In the genomic region with DNA sequence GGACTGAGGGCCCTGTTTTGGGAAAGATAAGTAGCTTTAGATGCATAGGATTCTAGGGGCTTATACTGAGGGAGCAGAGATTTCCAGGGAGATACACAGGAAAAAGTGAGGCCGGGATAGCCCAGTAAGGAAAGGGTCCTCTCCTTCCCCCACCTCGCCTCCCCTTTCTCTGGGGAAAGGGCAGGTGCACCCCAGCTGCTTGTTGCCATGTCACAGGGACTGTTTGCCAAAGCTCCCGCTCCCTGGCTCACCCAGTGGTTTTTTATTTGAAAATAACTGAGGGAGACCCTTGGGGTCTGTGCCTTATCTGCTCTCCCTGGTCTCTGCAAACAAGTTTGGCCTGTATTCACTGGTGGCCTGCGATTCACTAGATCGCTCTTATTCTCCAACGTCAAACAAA, we compare ENCODE assay signal across 16 cellular contexts. TPM values are rescaled to one million over a fixed set of nuclear protein-coding genes. Genes with fewer than 3 reads are reported as not detected.
A peak's percentile ranks its signal among the peaks of the same experiment; 100 is the strongest.
DNase-seq lines count a peak whose midpoint lies in the region; ATAC-seq, FAIRE-seq and TF ChIP-seq lines count a peak whose summit lies in the region.
"Had no signal": no experiment of that assay in that cellular context is flagged by ENCODE, and none has a peak within 500 bp of the region (broad histone marks: within the 10 kb centered on the region; RNA-seq: fewer than 3 reads in every experiment).

No MANE protein-coding gene starts in this region.

- H2BK20ac ChIP-seq in H9 (ENCODE audit: low read depth, low read length, poor library complexity, severe bottlenecking) (no peak overlapping the region), H1 (ENCODE audit: low read length) (no peak overlapping the region)

- H4K91ac ChIP-seq in H9 (ENCODE audit: insufficient read length, low read depth, low read length) (no peak overlapping the region), H1 (replicated peaks; ENCODE audit: insufficient read length, low read length) (no peak overlapping the region)

- ATAC-seq in stimulated activated effector memory CD8-positive, alpha-beta T cell treated with anti-CD3 and anti-CD28 coated beads, Interleukin-12 subunit alpha, Interleukin-12 subunit beta, amount 100 ng/mL, for 72 hours: no peak
- no peak for ATAC-seq in HG02678 (IDR thresholded peaks at IDR 0.05; ENCODE audit: unreplicated experiment)
- ATAC-seq: K562 had no signal

- no peak overlapping the region for H2AK5ac ChIP-seq in H9 (ENCODE audit: insufficient read length, low read length)
- no peak overlapping the region for H2AK5ac ChIP-seq in H1 (ENCODE audit: low read depth, low read length)

- H3K79me1 ChIP-seq in H9 (ENCODE audit: insufficient read depth, low read depth, low read length, poor library complexity, severe bottlenecking) (no peaks in the 10 kb centered on the region), H1 (ENCODE audit: low read depth, low read length) (no peaks in the 10 kb centered on the region)

- no peaks in the 10 kb centered on the region for H3K4me1 ChIP-seq in H9 (ENCODE audit: insufficient read depth, low read length)
- no peaks in the 10 kb centered on the region for H3K4me1 ChIP-seq in H1 (replicated peaks in 1 of 4; ENCODE audit: control insufficient read depth in 3 of 4, insufficient read depth in 4 of 4, low read length in 3 of 4)
- peaks cover 4% of the 10 kb centered on the region for H3K4me1 ChIP-seq in vagina

- no peak overlapping the region for H2BK12ac ChIP-seq in H9 (ENCODE audit: insufficient read length, low read depth, low read length)
- no peak overlapping the region for H2BK12ac ChIP-seq in H1 (ENCODE audit: low read depth, low read length)

- H4K20me1 ChIP-seq in H9 (ENCODE audit: control insufficient read depth, insufficient read depth, insufficient read length): no peaks in the 10 kb centered on the region
- H4K20me1 ChIP-seq in H1 (replicated peaks in 1 of 2; ENCODE audit: control insufficient read depth in 1 of 2, insufficient read depth in 2 of 2, low read length in 2 of 2): no peaks in the 10 kb centered on the region

- H2BK5ac ChIP-seq in H9 (ENCODE audit: insufficient read length, low read length): no peak overlapping the region
- H2BK5ac ChIP-seq in H1 (ENCODE audit: low read depth, low read length): peak overlapping the region; percentile 9; the same call in 1 of the 2 replicates

- FAIRE-seq in H1 (lab: Jason Lieb, UNC) (no peak), RCC 7860 (lab: Jason Lieb, UNC) (no peak)
- FAIRE-seq: K562 had no signal

- H3K27me3 ChIP-seq in H9 (ENCODE audit: insufficient read depth, low read length) (no peaks in the 10 kb centered on the region), H1 (replicated peaks in 1 of 4; ENCODE audit: control insufficient read depth in 3 of 4, extremely low read depth in 1 of 4, insufficient read depth in 3 of 4, low read length in 3 of 4) (no peaks in the 10 kb centered on the region), vagina (no peaks in the 10 kb centered on the region)

- H3K4me2 ChIP-seq in H9 (ENCODE audit: insufficient read depth, insufficient read length, low read length) (no peak overlapping the region), H1 (ENCODE audit: insufficient read depth in 1 of 2, low read depth in 2 of 2, low read length in 2 of 2) (no peak overlapping the region)

- no peak overlapping the region for H2AFZ ChIP-seq in H9 (ENCODE audit: low read length)
- no peak overlapping the region for H2AFZ ChIP-seq in H1 (ENCODE audit: low read length)

- DNase-seq in activated naive CD4-positive, alpha-beta T cell treated with Interleukin-2 at 50 U/mL for 16 hours: no peak
- DNase-seq in H9: no peak
- DNase-seq in H1 (ENCODE audit: low read depth in 1 of 2, low spot score in 2 of 2): no peak
- DNase-seq in stimulated activated effector memory CD8-positive, alpha-beta T cell treated with anti-CD3 and anti-CD28 coated beads, Interleukin-12 subunit alpha, Interleukin-12 subunit beta, amount 100 ng/mL, for 72 hours (ENCODE audit: low spot score in 2 of 2): no peak
- DNase-seq in RCC 7860 (ENCODE audit: low spot score): no peak
- DNase-seq in vagina (ENCODE audit: extremely low spot score in 2 of 2): no peak
- DNase-seq: AML-193, EL, NCI-H1048, NCI-H187, NCI-H774, SIG-M5 had no signal

- no peak for TF ChIP-seq POLR2A in H1 (IDR thresholded peaks at IDR 0.05; ENCODE audit: control extremely low read depth in 1 of 2, low read depth in 2 of 2, low read length in 2 of 2)
- no peak for TF ChIP-seq POLR2A in vagina (IDR thresholded peaks at IDR 0.05)

- H3K4me3 ChIP-seq in H1 (ENCODE audit: extremely low read depth in 1 of 4, insufficient read depth in 2 of 4, low read depth in 3 of 4, low read length in 4 of 4): no peak overlapping the region
- H3K4me3 ChIP-seq in vagina: no peak overlapping the region
- H3K4me3 ChIP-seq: K562 had no signal

- H2BK120ac ChIP-seq in H9 (ENCODE audit: low read depth, low read length, poor library complexity, severe bottlenecking) (no peak overlapping the region), H1 (replicated peaks; ENCODE audit: low read depth, low read length) (no peak overlapping the region)

- no peaks in the 10 kb centered on the region for H3K27me3 Mint-ChIP-seq in activated naive CD4-positive, alpha-beta T cell treated with anti-CD3 and anti-CD28 coated beads, Interleukin-2, amount 50 U/mL, for 24 hours
- H3K27me3 Mint-ChIP-seq in H9 (ENCODE audit: low read depth): no peaks in the 10 kb centered on the region

- H3K4me3 Mint-ChIP-seq in activated naive CD4-positive, alpha-beta T cell treated with anti-CD3 and anti-CD28 coated beads, Interleukin-2, amount 50 U/mL, for 24 hours: no peak overlapping the region
- H3K4me3 Mint-ChIP-seq in H9: no peak overlapping the region; a peak in 1 of 5 replicates
- H3K4me3 Mint-ChIP-seq in stimulated activated effector memory CD8-positive, alpha-beta T cell treated with anti-CD3 and anti-CD28 coated beads, Interleukin-12 subunit alpha, Interleukin-12 subunit beta, amount 100 ng/mL, for 72 hours: no peak overlapping the region

- H3K27ac ChIP-seq in H9 (ENCODE audit: insufficient read length, low read depth, low read length) (no peak overlapping the region), H1 (ENCODE audit: low read depth, low read length) (no peak overlapping the region), vagina (no peak overlapping the region)
- H3K27ac ChIP-seq: HL-60 had no signal

- no peak overlapping the region for H4K5ac ChIP-seq in H9 (ENCODE audit: insufficient read length, low read depth, low read length)
- no peak overlapping the region for H4K5ac ChIP-seq in H1 (ENCODE audit: insufficient read length, low read depth, low read length)

- H3K9ac ChIP-seq in H9 (ENCODE audit: extremely low read depth, insufficient read length, low read length) (no peak overlapping the region), H1 (replicated peaks in 1 of 4; ENCODE audit: extremely low read depth in 1 of 4, low read depth in 3 of 4, low read length in 3 of 4) (no peak overlapping the region)

- TF ChIP-seq RAD21 in H1 (IDR thresholded peaks at IDR 0.05 in 1 of 2, conservative IDR thresholded peaks at IDR 0.05 in 1 of 2; ENCODE audit: low read depth in 2 of 2, low read length in 2 of 2): no peak

- H3K79me2 ChIP-seq in H9 (ENCODE audit: insufficient read depth, low read length): no peaks in the 10 kb centered on the region
- H3K79me2 ChIP-seq in H1 (ENCODE audit: control insufficient read depth in 1 of 2, insufficient read depth in 2 of 2, low read length in 2 of 2): no peaks in the 10 kb centered on the region

- H3K9me3 ChIP-seq in H9 (ENCODE audit: control insufficient read depth, low read depth, low read length): no peaks in the 10 kb centered on the region
- no peaks in the 10 kb centered on the region for H3K9me3 ChIP-seq in H1 (ENCODE audit: insufficient read depth in 2 of 2, low read depth in 1 of 2, low read length in 1 of 2)
- no peaks in the 10 kb centered on the region for H3K9me3 ChIP-seq in vagina

- no peak for TF ChIP-seq CTCF in H9 (conservative IDR thresholded peaks at IDR 0.05)
- TF ChIP-seq CTCF in H1 (IDR thresholded peaks at IDR 0.05; ENCODE audit: control extremely low read depth in 1 of 3, insufficient read depth in 1 of 3, low read depth in 1 of 3, low read length in 3 of 3): no peak
- no peak for TF ChIP-seq CTCF in vagina (IDR thresholded peaks at IDR 0.05)

- no peak overlapping the region for H3K23ac ChIP-seq in H9 (ENCODE audit: insufficient read length, low read depth, low read length)
- H3K23ac ChIP-seq in H1 (ENCODE audit: insufficient read length): no peak overlapping the region

- peak overlapping the region; percentile 52 for H3K27ac Mint-ChIP-seq in activated naive CD4-positive, alpha-beta T cell treated with anti-CD3 and anti-CD28 coated beads, Interleukin-2, amount 50 U/mL, for 24 hours
- H3K27ac Mint-ChIP-seq in H9: peak overlapping the region in 2 of 3 experiments; percentile 44 to 57; a peak in 2 of 7 replicates
- peak overlapping the region; percentile 75 for H3K27ac Mint-ChIP-seq in stimulated activated effector memory CD8-positive, alpha-beta T cell treated with anti-CD3 and anti-CD28 coated beads, Interleukin-12 subunit alpha, Interleukin-12 subunit beta, amount 100 ng/mL, for 72 hours

- H3K23me2 ChIP-seq in H9 (ENCODE audit: insufficient read length, low read depth, low read length, poor library complexity, severe bottlenecking): no peaks in the 10 kb centered on the region
- H3K23me2 ChIP-seq in H1 (ENCODE audit: low read depth, low read length): no peaks in the 10 kb centered on the region

- no peaks in the 10 kb centered on the region for H3K9me3 Mint-ChIP-seq in activated naive CD4-positive, alpha-beta T cell treated with anti-CD3 and anti-CD28 coated beads, Interleukin-2, amount 50 U/mL, for 24 hours
- H3K9me3 Mint-ChIP-seq in H9: no peaks in the 10 kb centered on the region
- H3K9me3 Mint-ChIP-seq in stimulated activated effector memory CD8-positive, alpha-beta T cell treated with anti-CD3 and anti-CD28 coated beads, Interleukin-12 subunit alpha, Interleukin-12 subunit beta, amount 100 ng/mL, for 72 hours: no peaks in the 10 kb centered on the region

- no CpG with 5 or more reads among the region's 6 CpGs for WGBS in H9 (ENCODE audit: extremely low coverage, insufficient read length, low lambda C conversion rate)
- 85% methylated on average over 6 of the region's 6 CpGs; no CpG with 5 or more reads in 1 of the 2 experiments for WGBS in H1 (ENCODE audit: extremely low coverage in 1 of 2, insufficient coverage in 1 of 2, insufficient read length in 1 of 2, insufficient replicate concordance in 2 of 2, low coverage in 1 of 2, low lambda C conversion rate in 2 of 2, missing lambda C conversion rate in 1 of 2), 2 experiments

- peaks cover 83% of the 10 kb centered on the region for H3K4me1 Mint-ChIP-seq in activated naive CD4-positive, alpha-beta T cell treated with anti-CD3 and anti-CD28 coated beads, Interleukin-2, amount 50 U/mL, for 24 hours
- peaks cover 0 to 7% of the 10 kb centered on the region in 2 experiments; a peak in 1 of 4 replicates for H3K4me1 Mint-ChIP-seq in H9
- peaks cover 80% of the 10 kb centered on the region for H3K4me1 Mint-ChIP-seq in stimulated activated effector memory CD8-positive, alpha-beta T cell treated with anti-CD3 and anti-CD28 coated beads, Interleukin-12 subunit alpha, Interleukin-12 subunit beta, amount 100 ng/mL, for 72 hours

- H3K4ac ChIP-seq in H9 (ENCODE audit: low read depth, low read length) (no peak overlapping the region), H1 (replicated peaks; ENCODE audit: insufficient read length, low read depth, low read length) (no peak overlapping the region)

- H3K36me3 ChIP-seq in H1 (ENCODE audit: control insufficient read depth in 2 of 4, insufficient read depth in 4 of 4, low read length in 3 of 4): no peaks in the 10 kb centered on the region; a peak in 1 of 8 replicates
- H3K36me3 ChIP-seq in vagina: no peaks in the 10 kb centered on the region

- POLR2A ChIA-PET in H1 (lab: Charles Lee; ENCODE audit: partially characterized antibody): no interaction called here

- H4K8ac ChIP-seq in H9 (replicated peaks; ENCODE audit: insufficient read length, low read depth, low read length): no peak overlapping the region
- H4K8ac ChIP-seq in H1 (ENCODE audit: extremely low read depth, insufficient read depth, low read length): no peak overlapping the region

- H3K14ac ChIP-seq in H9 (ENCODE audit: insufficient read depth, low read length): no peak overlapping the region
- H3K14ac ChIP-seq in H1 (ENCODE audit: insufficient read length): no peak overlapping the region

- CTCF ChIA-PET in H1 (lab: Charles Lee; ENCODE audit: partially characterized antibody): interaction anchor here (0.8 to 2.5 kb wide), 5 partner anchors 9 to 144 kb away, joined by 3 to 8 read pairs (median 3); no protein-coding TSS in a partner anchor

- no peak overlapping the region for H2BK15ac ChIP-seq in H9 (ENCODE audit: low read depth, low read length)
- H2BK15ac ChIP-seq in H1 (ENCODE audit: low read length): no peak overlapping the region

- TF ChIP-seq EP300 in H1 (IDR thresholded peaks at IDR 0.05; ENCODE audit: borderline replicate concordance in 1 of 2, low read depth in 2 of 2, low read length in 2 of 2): no peak

- intact Hi-C loops in vagina (cut with DNase I): no loop called here

- H3K18ac ChIP-seq in H9 (ENCODE audit: insufficient read length, low read depth, low read length) (no peak overlapping the region), H1 (ENCODE audit: extremely low read depth, low read length) (no peak overlapping the region)

- H3T11ph ChIP-seq in H9 (ENCODE audit: low read length): no peak overlapping the region

- H3K56ac ChIP-seq in H9 (ENCODE audit: insufficient read length, low read depth, low read length): no peak overlapping the region
- H3K56ac ChIP-seq in H1 (replicated peaks; ENCODE audit: insufficient read length, low read depth, low read length): no peak overlapping the region

- no peaks in the 10 kb centered on the region for H3K36me3 Mint-ChIP-seq in activated naive CD4-positive, alpha-beta T cell treated with anti-CD3 and anti-CD28 coated beads, Interleukin-2, amount 50 U/mL, for 24 hours
- peaks cover 0 to 18% (median 5%) of the 10 kb centered on the region in 3 experiments; a peak in 4 of 7 replicates for H3K36me3 Mint-ChIP-seq in H9 (ENCODE audit: insufficient read depth in 1 of 3, low read depth in 3 of 3)
- peaks cover 38% of the 10 kb centered on the region for H3K36me3 Mint-ChIP-seq in stimulated activated effector memory CD8-positive, alpha-beta T cell treated with anti-CD3 and anti-CD28 coated beads, Interleukin-12 subunit alpha, Interleukin-12 subunit beta, amount 100 ng/mL, for 72 hours

RNA-seq across cellular contexts. Expression of a gene that starts 51.2 kb away (rescaled TPM):
- total RNA-seq in H9 (2021): 12.1 and 13.9 TPM in 2 replicates
- total RNA-seq in H1 (2021; fragmentation: NEBNext Ultra II Directional; extraction: Animal tissue kit (Norgen Biotek cat#: 25700)): 18.2 TPM in 2 replicates
- 12.6 and 15.1 TPM in 2 replicates for polyA plus RNA-seq in H1 (2011; rRNA removed)
- 19.4 TPM for polyA plus RNA-seq in H1 (2011; cell fraction: cytosol; rRNA removed)
- polyA plus RNA-seq in H1 (2011; cell fraction: nucleus; rRNA removed): 23.9 TPM
- 17.7 to 20.9 TPM (median 18.5 TPM) in 4 replicates for polyA plus RNA-seq in H1 (2012, experiment 1 of 2)
- polyA plus RNA-seq in H1 (2012, experiment 2 of 2): 19.6 TPM
- 11.8 TPM for polyA plus RNA-seq in H1 (2013, experiment 1 of 2)
- polyA plus RNA-seq in H1 (2013, experiment 2 of 2): 13.7 TPM
- 21.1 and 22.2 TPM in 2 replicates for polyA minus RNA-seq in H1 (2011; rRNA and poly(A)+ RNA removed)
- 13.9 TPM for polyA minus RNA-seq in H1 (2011; cell fraction: cytosol; rRNA and poly(A)+ RNA removed)
- 42.0 TPM for polyA minus RNA-seq in H1 (2011; cell fraction: nucleus; rRNA and poly(A)+ RNA removed)
- 27.0 TPM for total RNA-seq in vagina
